Comparison of ENCODE assay signal across 22 cellular contexts in the genomic region with DNA sequence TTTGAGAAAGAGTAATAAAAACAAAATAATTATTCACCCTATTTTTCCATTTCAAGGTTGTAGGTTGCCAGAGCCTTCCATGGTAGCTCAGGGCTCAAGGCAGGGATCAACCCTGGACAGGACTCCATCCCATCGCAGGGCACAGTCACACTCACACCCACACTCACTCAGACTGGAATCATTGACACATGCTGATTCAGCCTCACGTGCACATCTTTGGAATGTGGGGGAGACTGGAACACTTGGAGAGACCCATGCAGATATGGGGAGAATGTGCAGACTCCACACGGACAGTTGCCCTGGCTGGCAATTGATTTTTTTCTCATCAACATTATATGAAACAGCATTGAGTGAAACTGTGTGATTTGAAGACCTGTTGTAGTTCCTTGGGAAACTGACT.
DNase-seq lines count a peak whose midpoint lies in the region; ATAC-seq, FAIRE-seq and TF ChIP-seq lines count a peak whose summit lies in the region.
"Had no signal": no experiment of that assay in that cellular context is flagged by ENCODE, and none has a peak within 500 bp of the region (broad histone marks: within the 10 kb centered on the region; RNA-seq: fewer than 3 reads in every experiment).

No MANE protein-coding gene starts in this region.

- no peak for TF ChIP-seq CTCF in astrocyte (IDR thresholded peaks at IDR 0.05; ENCODE audit: insufficient read depth, low read depth, low read length)
- no peak for TF ChIP-seq CTCF in coronary artery (IDR thresholded peaks at IDR 0.05)

- peak overlapping the region; percentile 50 for H3K27ac Mint-ChIP-seq in astrocyte (ENCODE audit: unreplicated experiment)
- H3K27ac Mint-ChIP-seq: CD4-positive, alpha-beta memory T cell had no signal

- no peaks in the 10 kb centered on the region for H3K36me3 ChIP-seq in astrocyte (ENCODE audit: insufficient read depth, low read length)
- H3K36me3 ChIP-seq: heart left ventricle, uterus had no signal

- no peaks in the 10 kb centered on the region for H3K9me3 ChIP-seq in astrocyte (ENCODE audit: insufficient read depth, low read depth, low read length)
- H3K9me3 ChIP-seq: uterus had no signal

- H3K36me3 Mint-ChIP-seq in astrocyte (ENCODE audit: low read depth, unreplicated experiment), result no peaks in the 10 kb centered on the region

- no peaks in the 10 kb centered on the region for H4K20me1 ChIP-seq in astrocyte (ENCODE audit: insufficient read depth, low read length)

- H3K79me2 ChIP-seq in astrocyte (ENCODE audit: insufficient read depth, low read length), result no peaks in the 10 kb centered on the region

- H3K27me3 Mint-ChIP-seq in astrocyte (ENCODE audit: low read depth, unreplicated experiment), result no peaks in the 10 kb centered on the region

- no peak overlapping the region for H3K4me3 ChIP-seq in astrocyte (ENCODE audit: insufficient read depth, low read depth, low read length)
- no peak overlapping the region for H3K4me3 ChIP-seq in coronary artery
- H3K4me3 ChIP-seq: heart left ventricle, uterus had no signal

- ATAC-seq in HG03442 (IDR thresholded peaks at IDR 0.05; ENCODE audit: unreplicated experiment), result no peak
- ATAC-seq: heart left ventricle, sciatic nerve had no signal

- H3K27ac ChIP-seq in astrocyte (ENCODE audit: low read depth, low read length) (no peak overlapping the region), coronary artery (no peak overlapping the region)
- H3K27ac ChIP-seq: heart left ventricle, uterus had no signal

- H3K27me3 ChIP-seq in astrocyte (ENCODE audit: insufficient read depth, low read length), result no peaks in the 10 kb centered on the region
- H3K27me3 ChIP-seq: heart left ventricle, uterus had no signal

- no peaks in the 10 kb centered on the region for H3K4me1 ChIP-seq in astrocyte (ENCODE audit: insufficient read depth, low read length)
- H3K4me1 ChIP-seq: heart left ventricle, uterus had no signal

- no peak overlapping the region for H2AFZ ChIP-seq in astrocyte (ENCODE audit: low read depth, low read length)

- H3K9ac ChIP-seq in astrocyte (ENCODE audit: low read length), result no peak overlapping the region

- H3K9me3 Mint-ChIP-seq in astrocyte (ENCODE audit: unreplicated experiment), result peaks cover 11% of the 10 kb centered on the region

- peak overlapping the region; percentile 39 for H3K4me2 ChIP-seq in astrocyte (ENCODE audit: low read length)

- DNase-seq in HT1080 (ENCODE audit: low read depth) (peak; percentile 55), astrocyte (ENCODE audit: low read depth) (peak; percentile 22), iris pigment epithelial cell (ENCODE audit: low read depth) (peak; percentile 15), coronary artery (ENCODE audit: low spot score) (no peak), NAMALWA (ENCODE audit: low spot score) (no peak)
- DNase-seq in activated CD4-positive, CD25-positive, alpha-beta regulatory T cell treated with anti-CD3 and anti-CD28 coated beads, Interleukin-2, amount 50 U/mL, for 72 hours, result no peak
- DNase-seq: activated CD4-positive, alpha-beta T cell treated with anti-CD3 and anti-CD28 coated beads for 48 hours; activated effector memory CD4-positive, alpha-beta T cell treated with anti-CD3 and anti-CD28 coated beads, Interleukin-2, amount 50 U/mL, for 16 hours; activated T-cell treated with anti-CD3 and anti-CD28 coated beads, Interleukin-2, amount 50 U/mL, for 1 hour; AML-193; CD4-positive, alpha-beta memory T cell; heart left ventricle; KBM-7; mammary epithelial cell; NCI-H1436 treated with DMSO at 0.1 percent for 48 hours; NCI-H446; stimulated activated naive CD4-positive, alpha-beta T cell treated with Interleukin-2 at 50 U/mL for 16 hours; T-helper 2 cell; uterus had no signal

- no peak overlapping the region for H3K4me3 Mint-ChIP-seq in astrocyte (ENCODE audit: unreplicated experiment)
- H3K4me3 Mint-ChIP-seq: CD4-positive, alpha-beta memory T cell had no signal

- peaks cover 10% of the 10 kb centered on the region for H3K4me1 Mint-ChIP-seq in astrocyte (ENCODE audit: low read depth, unreplicated experiment)
- H3K4me1 Mint-ChIP-seq: CD4-positive, alpha-beta memory T cell had no signal

- no peak for FAIRE-seq in astrocyte (lab: Jason Lieb, UNC)
- FAIRE-seq: endothelial cell of umbilical vein had no signal

Comparison
In these comparisons a context has a peak if more than half of its experiments do, and no peak if none do; other contexts are left out.
1. DNase-seq: peak in HT1080 (single experiment), astrocyte (single experiment) and iris pigment epithelial cell (single experiment); none in coronary artery (single experiment), NAMALWA (single experiment) and activated CD4-positive, CD25-positive, alpha-beta regulatory T cell treated with anti-CD3 and anti-CD28 coated beads, Interleukin-2, amount 50 U/mL, for 72 hours (single experiment).